1 cellular context compared by ENCODE assay signal in genomic region chr10:51838506-51838905, GRCh38.
TF ChIP-seq lines count a peak whose summit lies in the region.

No MANE protein-coding gene starts in this region.

TF ChIP-seq in WTC11, 78 proteins besides CTCF, POLR2A, EP300 and RAD21:
- TF ChIP-seq NR3C1 (CRISPR knock-in tag; conservative IDR thresholded peaks at IDR 0.05; ENCODE audit: low read depth) = no peak
- TF ChIP-seq ERG (CRISPR knock-in tag; IDR thresholded peaks at IDR 0.05) = no peak
- no peak for TF ChIP-seq JAZF1 (CRISPR knock-in tag; IDR thresholded peaks at IDR 0.05)
- no peak for TF ChIP-seq ESRRA (CRISPR knock-in tag; IDR thresholded peaks at IDR 0.05; ENCODE audit: borderline replicate concordance)
